Comparison of ENCODE assay signal across 1 cellular context in the genomic region with DNA sequence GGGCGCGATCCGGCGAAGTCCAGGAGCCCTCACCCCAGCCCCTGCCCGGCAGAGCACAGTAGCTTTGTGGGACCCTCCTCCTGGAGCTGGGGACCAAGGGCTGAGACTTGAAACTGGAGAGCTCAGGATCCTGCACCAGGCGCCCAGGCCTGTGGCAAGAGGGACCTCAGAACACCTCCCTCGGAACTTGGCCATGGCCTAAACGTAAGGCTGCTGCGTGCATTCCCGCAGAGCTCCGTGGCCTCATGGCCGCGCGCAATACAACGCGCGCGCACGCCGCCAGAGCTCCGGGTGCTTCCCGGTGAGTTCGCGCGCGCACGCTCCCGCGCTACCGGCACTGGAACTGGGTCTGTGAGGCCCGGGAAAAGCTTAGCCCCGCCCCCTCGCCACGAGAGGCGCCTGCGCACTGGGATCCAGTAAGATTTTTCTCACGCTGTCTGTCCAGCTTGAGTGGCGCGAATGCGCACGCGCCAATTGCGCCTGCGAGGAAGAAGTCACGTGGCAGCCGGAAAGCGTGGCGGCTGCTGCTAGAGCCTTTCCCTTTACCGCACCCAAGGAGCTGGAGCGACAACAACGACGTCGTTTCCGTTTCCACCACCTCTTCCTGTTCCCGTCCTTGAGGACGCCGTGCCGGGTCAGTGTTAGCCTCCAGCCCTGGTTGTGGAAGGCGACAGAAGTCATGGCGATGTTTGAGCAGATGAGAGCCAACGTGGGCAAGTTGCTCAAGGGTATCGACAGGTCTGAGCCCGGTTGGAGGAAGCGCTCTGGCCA.
TF ChIP-seq lines count a peak whose summit lies in the region.

A gene with protein sequence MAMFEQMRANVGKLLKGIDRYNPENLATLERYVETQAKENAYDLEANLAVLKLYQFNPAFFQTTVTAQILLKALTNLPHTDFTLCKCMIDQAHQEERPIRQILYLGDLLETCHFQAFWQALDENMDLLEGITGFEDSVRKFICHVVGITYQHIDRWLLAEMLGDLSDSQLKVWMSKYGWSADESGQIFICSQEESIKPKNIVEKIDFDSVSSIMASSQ (plus strand): TSS at position 599 of the 771 bp plus-strand sequence. CDS start 81 bp downstream, at position 680.

TF ChIP-seq in HepG2, 621 proteins besides CTCF, POLR2A, EP300 and RAD21 (continued from another document and continues in another):
- TF ChIP-seq ZNF407 (CRISPR knock-in tag; IDR thresholded peaks at IDR 0.05; ENCODE audit: not compliant biosample characterization) (no peak), IRF9 (CRISPR knock-in tag; IDR thresholded peaks at IDR 0.05; ENCODE audit: borderline replicate concordance) (peak; percentile 61; the same call in 1 of the 2 replicates), ZBTB20 (CRISPR knock-in tag; IDR thresholded peaks at IDR 0.05; ENCODE audit: borderline replicate concordance, low read depth) (peak; percentile 29; the same call in 1 of the 2 replicates), SMAD1 (CRISPR knock-in tag; IDR thresholded peaks at IDR 0.05; ENCODE audit: borderline replicate concordance, low read depth) (0 out of 2 replicates have a peak, but pooled peaks have one; percentile 43), ZNF256 (CRISPR knock-in tag; conservative IDR thresholded peaks at IDR 0.05) (0 out of 2 replicates have a peak, but pooled peaks have one; percentile 8), SP5 (CRISPR knock-in tag; IDR thresholded peaks at IDR 0.05; ENCODE audit: borderline replicate concordance, low read depth) (no peak; the same call in 1 of the 2 replicates), ZBTB40 (IDR thresholded peaks at IDR 0.05) (peak; percentile 36; the same call in 1 of the 2 replicates), ZBTB40 (CRISPR knock-in tag; IDR thresholded peaks at IDR 0.05) (no peak; the same call in 1 of the 2 replicates), RFXAP (CRISPR knock-in tag; IDR thresholded peaks at IDR 0.05; ENCODE audit: borderline replicate concordance) (no peak), ZNF205 (CRISPR knock-in tag; IDR thresholded peaks at IDR 0.05) (peak; percentile 77; the same call in 1 of the 2 replicates), ZNF766 (CRISPR knock-in tag; IDR thresholded peaks at IDR 0.05; ENCODE audit: borderline replicate concordance) (no peak), MTF1 (CRISPR knock-in tag; IDR thresholded peaks at IDR 0.05) (no peak), ZNF709 (CRISPR knock-in tag; IDR thresholded peaks at IDR 0.05) (peak; percentile 57; the same call in 1 of the 2 replicates), NONO (IDR thresholded peaks at IDR 0.05) (no peak), NONO (CRISPR knock-in tag; conservative IDR thresholded peaks at IDR 0.05) (0 out of 2 replicates have a peak, but pooled peaks have one; percentile 47), YY1 (IDR thresholded peaks at IDR 0.05; ENCODE audit: insufficient read depth, insufficient replicate concordance, low read depth, low read length) (no peak), RCOR2 (CRISPR knock-in tag; IDR thresholded peaks at IDR 0.05) (no peak), ASH2L (IDR thresholded peaks at IDR 0.05; ENCODE audit: insufficient read length, low read depth, low read length) (peak; percentile 72)
- TF ChIP-seq, protein P1, sequence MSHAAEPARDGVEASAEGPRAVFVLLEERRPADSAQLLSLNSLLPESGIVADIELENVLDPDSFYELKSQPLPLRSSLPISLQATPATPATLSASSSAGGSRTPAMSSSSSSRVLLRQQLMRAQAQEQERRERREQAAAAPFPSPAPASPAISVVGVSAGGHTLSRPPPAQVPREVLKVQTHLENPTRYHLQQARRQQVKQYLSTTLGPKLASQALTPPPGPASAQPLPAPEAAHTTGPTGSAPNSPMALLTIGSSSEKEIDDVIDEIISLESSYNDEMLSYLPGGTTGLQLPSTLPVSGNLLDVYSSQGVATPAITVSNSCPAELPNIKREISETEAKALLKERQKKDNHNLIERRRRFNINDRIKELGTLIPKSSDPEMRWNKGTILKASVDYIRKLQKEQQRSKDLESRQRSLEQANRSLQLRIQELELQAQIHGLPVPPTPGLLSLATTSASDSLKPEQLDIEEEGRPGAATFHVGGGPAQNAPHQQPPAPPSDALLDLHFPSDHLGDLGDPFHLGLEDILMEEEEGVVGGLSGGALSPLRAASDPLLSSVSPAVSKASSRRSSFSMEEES (CRISPR knock-in tag; IDR thresholded peaks at IDR 0.05) = peak; percentile 86
- TF ChIP-seq, protein P2, sequence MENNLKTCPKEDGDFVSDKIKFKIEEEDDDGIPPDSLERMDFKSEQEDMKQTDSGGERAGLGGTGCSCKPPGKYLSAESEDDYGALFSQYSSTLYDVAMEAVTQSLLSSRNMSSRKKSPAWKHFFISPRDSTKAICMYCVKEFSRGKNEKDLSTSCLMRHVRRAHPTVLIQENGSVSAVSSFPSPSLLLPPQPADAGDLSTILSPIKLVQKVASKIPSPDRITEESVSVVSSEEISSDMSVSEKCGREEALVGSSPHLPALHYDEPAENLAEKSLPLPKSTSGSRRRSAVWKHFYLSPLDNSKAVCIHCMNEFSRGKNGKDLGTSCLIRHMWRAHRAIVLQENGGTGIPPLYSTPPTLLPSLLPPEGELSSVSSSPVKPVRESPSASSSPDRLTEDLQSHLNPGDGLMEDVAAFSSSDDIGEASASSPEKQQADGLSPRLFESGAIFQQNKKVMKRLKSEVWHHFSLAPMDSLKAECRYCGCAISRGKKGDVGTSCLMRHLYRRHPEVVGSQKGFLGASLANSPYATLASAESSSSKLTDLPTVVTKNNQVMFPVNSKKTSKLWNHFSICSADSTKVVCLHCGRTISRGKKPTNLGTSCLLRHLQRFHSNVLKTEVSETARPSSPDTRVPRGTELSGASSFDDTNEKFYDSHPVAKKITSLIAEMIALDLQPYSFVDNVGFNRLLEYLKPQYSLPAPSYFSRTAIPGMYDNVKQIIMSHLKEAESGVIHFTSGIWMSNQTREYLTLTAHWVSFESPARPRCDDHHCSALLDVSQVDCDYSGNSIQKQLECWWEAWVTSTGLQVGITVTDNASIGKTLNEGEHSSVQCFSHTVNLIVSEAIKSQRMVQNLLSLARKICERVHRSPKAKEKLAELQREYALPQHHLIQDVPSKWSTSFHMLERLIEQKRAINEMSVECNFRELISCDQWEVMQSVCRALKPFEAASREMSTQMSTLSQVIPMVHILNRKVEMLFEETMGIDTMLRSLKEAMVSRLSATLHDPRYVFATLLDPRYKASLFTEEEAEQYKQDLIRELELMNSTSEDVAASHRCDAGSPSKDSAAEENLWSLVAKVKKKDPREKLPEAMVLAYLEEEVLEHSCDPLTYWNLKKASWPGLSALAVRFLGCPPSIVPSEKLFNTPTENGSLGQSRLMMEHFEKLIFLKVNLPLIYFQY (CRISPR knock-in tag; IDR thresholded peaks at IDR 0.05; ENCODE audit: borderline replicate concordance) = peak; percentile 81
